In the genomic region with DNA sequence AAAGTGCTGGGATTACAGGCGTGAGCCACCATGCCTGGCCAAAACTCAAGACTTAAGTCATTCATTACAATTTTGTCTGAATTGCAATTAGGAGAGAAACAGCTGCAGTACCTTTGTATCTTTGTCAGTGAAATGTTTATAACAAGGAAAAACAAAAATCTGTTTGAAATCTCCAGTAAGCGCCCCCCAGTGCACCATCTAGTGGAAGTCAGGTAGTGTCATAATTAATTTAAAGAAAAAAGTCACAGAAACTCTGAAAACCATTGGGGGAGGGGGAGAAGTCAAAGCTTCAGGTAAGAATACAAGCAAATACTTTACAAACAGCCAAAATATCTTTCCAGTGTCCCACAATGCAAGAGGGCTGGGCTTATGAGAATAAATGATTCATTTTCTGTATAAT, we compare ENCODE assay signal across 1 cellular context.
TF ChIP-seq lines count a peak whose summit lies in the region.

No MANE protein-coding gene starts in this region.

TF ChIP-seq in HEK293, 187 proteins besides CTCF, POLR2A, EP300 and RAD21:
- TF ChIP-seq EGR2 (tag by site-specific recombination; IDR thresholded peaks at IDR 0.05; ENCODE audit: low read depth) (no peak), AEBP2 (tag by site-specific recombination; IDR thresholded peaks at IDR 0.05; ENCODE audit: borderline replicate concordance) (no peak), KLF1 (tag by site-specific recombination; IDR thresholded peaks at IDR 0.05) (no peak), ZNF654 (tag by site-specific recombination; IDR thresholded peaks at IDR 0.05; ENCODE audit: low read depth) (0 out of 2 replicates have a peak, but pooled peaks have one; percentile 6), ZNF600 (tag by site-specific recombination; IDR thresholded peaks at IDR 0.05) (no peak)
- TF ChIP-seq, protein P1, sequence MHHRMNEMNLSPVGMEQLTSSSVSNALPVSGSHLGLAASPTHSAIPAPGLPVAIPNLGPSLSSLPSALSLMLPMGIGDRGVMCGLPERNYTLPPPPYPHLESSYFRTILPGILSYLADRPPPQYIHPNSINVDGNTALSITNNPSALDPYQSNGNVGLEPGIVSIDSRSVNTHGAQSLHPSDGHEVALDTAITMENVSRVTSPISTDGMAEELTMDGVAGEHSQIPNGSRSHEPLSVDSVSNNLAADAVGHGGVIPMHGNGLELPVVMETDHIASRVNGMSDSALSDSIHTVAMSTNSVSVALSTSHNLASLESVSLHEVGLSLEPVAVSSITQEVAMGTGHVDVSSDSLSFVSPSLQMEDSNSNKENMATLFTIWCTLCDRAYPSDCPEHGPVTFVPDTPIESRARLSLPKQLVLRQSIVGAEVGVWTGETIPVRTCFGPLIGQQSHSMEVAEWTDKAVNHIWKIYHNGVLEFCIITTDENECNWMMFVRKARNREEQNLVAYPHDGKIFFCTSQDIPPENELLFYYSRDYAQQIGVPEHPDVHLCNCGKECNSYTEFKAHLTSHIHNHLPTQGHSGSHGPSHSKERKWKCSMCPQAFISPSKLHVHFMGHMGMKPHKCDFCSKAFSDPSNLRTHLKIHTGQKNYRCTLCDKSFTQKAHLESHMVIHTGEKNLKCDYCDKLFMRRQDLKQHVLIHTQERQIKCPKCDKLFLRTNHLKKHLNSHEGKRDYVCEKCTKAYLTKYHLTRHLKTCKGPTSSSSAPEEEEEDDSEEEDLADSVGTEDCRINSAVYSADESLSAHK (tag by site-specific recombination; IDR thresholded peaks at IDR 0.05), result no peak
- TF ChIP-seq, protein P2, sequence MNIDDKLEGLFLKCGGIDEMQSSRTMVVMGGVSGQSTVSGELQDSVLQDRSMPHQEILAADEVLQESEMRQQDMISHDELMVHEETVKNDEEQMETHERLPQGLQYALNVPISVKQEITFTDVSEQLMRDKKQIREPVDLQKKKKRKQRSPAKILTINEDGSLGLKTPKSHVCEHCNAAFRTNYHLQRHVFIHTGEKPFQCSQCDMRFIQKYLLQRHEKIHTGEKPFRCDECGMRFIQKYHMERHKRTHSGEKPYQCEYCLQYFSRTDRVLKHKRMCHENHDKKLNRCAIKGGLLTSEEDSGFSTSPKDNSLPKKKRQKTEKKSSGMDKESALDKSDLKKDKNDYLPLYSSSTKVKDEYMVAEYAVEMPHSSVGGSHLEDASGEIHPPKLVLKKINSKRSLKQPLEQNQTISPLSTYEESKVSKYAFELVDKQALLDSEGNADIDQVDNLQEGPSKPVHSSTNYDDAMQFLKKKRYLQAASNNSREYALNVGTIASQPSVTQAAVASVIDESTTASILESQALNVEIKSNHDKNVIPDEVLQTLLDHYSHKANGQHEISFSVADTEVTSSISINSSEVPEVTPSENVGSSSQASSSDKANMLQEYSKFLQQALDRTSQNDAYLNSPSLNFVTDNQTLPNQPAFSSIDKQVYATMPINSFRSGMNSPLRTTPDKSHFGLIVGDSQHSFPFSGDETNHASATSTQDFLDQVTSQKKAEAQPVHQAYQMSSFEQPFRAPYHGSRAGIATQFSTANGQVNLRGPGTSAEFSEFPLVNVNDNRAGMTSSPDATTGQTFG (tag by site-specific recombination; IDR thresholded peaks at IDR 0.05; ENCODE audit: borderline replicate concordance), result no peak
- TF ChIP-seq, protein P3, sequence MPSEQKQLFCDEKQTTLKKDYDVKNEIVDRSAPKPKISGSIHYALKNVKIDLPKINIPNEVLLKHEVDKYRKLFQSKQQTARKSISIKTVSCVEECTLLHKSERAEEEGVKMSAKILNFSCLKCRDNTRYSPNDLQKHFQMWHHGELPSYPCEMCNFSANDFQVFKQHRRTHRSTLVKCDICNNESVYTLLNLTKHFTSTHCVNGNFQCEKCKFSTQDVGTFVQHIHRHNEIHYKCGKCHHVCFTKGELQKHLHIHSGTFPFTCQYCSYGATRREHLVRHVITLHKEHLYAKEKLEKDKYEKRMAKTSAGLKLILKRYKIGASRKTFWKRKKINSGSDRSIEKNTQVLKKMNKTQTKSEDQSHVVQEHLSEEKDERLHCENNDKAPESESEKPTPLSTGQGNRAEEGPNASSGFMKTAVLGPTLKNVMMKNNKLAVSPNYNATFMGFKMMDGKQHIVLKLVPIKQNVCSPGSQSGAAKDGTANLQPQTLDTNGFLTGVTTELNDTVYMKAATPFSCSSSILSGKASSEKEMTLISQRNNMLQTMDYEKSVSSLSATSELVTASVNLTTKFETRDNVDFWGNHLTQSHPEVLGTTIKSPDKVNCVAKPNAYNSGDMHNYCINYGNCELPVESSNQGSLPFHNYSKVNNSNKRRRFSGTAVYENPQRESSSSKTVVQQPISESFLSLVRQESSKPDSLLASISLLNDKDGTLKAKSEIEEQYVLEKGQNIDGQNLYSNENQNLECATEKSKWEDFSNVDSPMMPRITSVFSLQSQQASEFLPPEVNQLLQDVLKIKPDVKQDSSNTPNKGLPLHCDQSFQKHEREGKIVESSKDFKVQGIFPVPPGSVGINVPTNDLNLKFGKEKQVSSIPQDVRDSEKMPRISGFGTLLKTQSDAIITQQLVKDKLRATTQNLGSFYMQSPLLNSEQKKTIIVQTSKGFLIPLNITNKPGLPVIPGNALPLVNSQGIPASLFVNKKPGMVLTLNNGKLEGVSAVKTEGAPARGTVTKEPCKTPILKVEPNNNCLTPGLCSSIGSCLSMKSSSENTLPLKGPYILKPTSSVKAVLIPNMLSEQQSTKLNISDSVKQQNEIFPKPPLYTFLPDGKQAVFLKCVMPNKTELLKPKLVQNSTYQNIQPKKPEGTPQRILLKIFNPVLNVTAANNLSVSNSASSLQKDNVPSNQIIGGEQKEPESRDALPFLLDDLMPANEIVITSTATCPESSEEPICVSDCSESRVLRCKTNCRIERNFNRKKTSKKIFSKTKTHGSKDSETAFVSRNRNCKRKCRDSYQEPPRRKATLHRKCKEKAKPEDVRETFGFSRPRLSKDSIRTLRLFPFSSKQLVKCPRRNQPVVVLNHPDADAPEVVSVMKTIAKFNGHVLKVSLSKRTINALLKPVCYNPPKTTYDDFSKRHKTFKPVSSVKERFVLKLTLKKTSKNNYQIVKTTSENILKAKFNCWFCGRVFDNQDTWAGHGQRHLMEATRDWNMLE (tag by site-specific recombination; conservative IDR thresholded peaks at IDR 0.05; ENCODE audit: low read depth), result no peak
